ENCODE assay signal across 23 cellular contexts in genomic region chr1:211646566-211646965, GRCh38. TPM values are rescaled to one million over a fixed set of nuclear protein-coding genes. Genes with fewer than 3 reads are reported as not detected.
DNase-seq lines count a peak whose midpoint lies in the region; ATAC-seq and TF ChIP-seq lines count a peak whose summit lies in the region.
"Had no signal": no experiment of that assay in that cellular context is flagged by ENCODE, and none has a peak within 500 bp of the region (broad histone marks: within the 10 kb centered on the region; RNA-seq: fewer than 3 reads in every experiment).

No MANE protein-coding gene starts in this region.

- no TSS peak for BruUV-seq in Panc1 (replicated peaks; lab: Mats Ljungman, UMichigan)

- H3K36me3 Mint-ChIP-seq in chondrocyte (ENCODE audit: low read depth) = no peaks in the 10 kb centered on the region
- H3K36me3 Mint-ChIP-seq in stimulated activated naive B cell treated with anti-CD40 and anti-IgM and Interleukin-4, amounts not matched to agents 10 μg/mL and 1 μg/mL and 100 μg/mL, for 72 hours = no peaks in the 10 kb centered on the region
- H3K36me3 Mint-ChIP-seq: CD14-positive monocyte; CD8-positive, alpha-beta memory T cell had no signal

- H3K27me3 ChIP-seq in right cardiac atrium (ENCODE audit: control insufficient read depth, insufficient read depth) = no peaks in the 10 kb centered on the region
- H3K27me3 ChIP-seq in Panc1 (ENCODE audit: control insufficient read depth, insufficient read depth, low read length) = no peaks in the 10 kb centered on the region
- H3K27me3 ChIP-seq: BE2C; BLaER1 treated with 17β-estradiol and CSF1 and Interleukin-3, amounts not matched to agents 10 nM and 100 nM had no signal

- H3K36me3 ChIP-seq in Panc1 (ENCODE audit: control insufficient read depth, insufficient read depth, low read length) = no peaks in the 10 kb centered on the region
- H3K36me3 ChIP-seq: BE2C; BLaER1 treated with 17β-estradiol and CSF1 and Interleukin-3, amounts not matched to agents 10 nM and 100 nM had no signal

- intact Hi-C loops in Right ventricle myocardium inferior (cut with DNase I) (loop anchor here (2.0 kb wide), 1 partner anchor 132 kb away; no protein-coding TSS in a partner anchor), right cardiac atrium (cut with DNase I) (loop anchor here in 1 of 4 donors (5.0 kb wide), 1 partner anchor 69 kb away; the partner anchor contains the start of gene SLC30A1), Panc1 (cut with micrococcal nuclease; ENCODE audit: unreplicated experiment) (loop anchor here (2.0 kb wide), 1 partner anchor 176 kb away; no protein-coding TSS in a partner anchor)

- H3K9me3 ChIP-seq in right cardiac atrium (ENCODE audit: control insufficient read depth, low read length) (no peaks in the 10 kb centered on the region), Panc1 (ENCODE audit: control insufficient read depth, insufficient read depth, low read depth, low read length) (no peaks in the 10 kb centered on the region)
- H3K9me3 ChIP-seq: A549; BE2C; BLaER1 treated with 17β-estradiol and CSF1 and Interleukin-3, amounts not matched to agents 10 nM and 100 nM had no signal

- H3K4me1 ChIP-seq in right cardiac atrium (ENCODE audit: control insufficient read depth, insufficient read depth, low read length) (peaks cover 2% of the 10 kb centered on the region), Panc1 (ENCODE audit: control insufficient read depth, insufficient read depth, low read length) (peaks cover 41% of the 10 kb centered on the region)

- H3K4me1 Mint-ChIP-seq in chondrocyte (ENCODE audit: low read depth) = peaks cover 41% of the 10 kb centered on the region
- peaks cover 4 to 8% of the 10 kb centered on the region in 2 donors for H3K4me1 Mint-ChIP-seq in stimulated activated naive B cell treated with anti-CD40 and anti-IgM and Interleukin-4, amounts not matched to agents 10 μg/mL and 1 μg/mL and 100 μg/mL, for 72 hours

- TF ChIP-seq CTCF in Panc1 (IDR thresholded peaks at IDR 0.05) (no peak), chondrocyte (IDR thresholded peaks at IDR 0.05) (no peak)

- no peaks in the 10 kb centered on the region for H3K27me3 Mint-ChIP-seq in chondrocyte (ENCODE audit: low read depth)
- H3K27me3 Mint-ChIP-seq in stimulated activated naive B cell treated with anti-CD40 and anti-IgM and Interleukin-4, amounts not matched to agents 10 μg/mL and 1 μg/mL and 100 μg/mL, for 72 hours = peaks cover 0 to 6% of the 10 kb centered on the region in 2 donors
- H3K27me3 Mint-ChIP-seq: CD4-positive, alpha-beta T cell had no signal

- WGBS in right cardiac atrium = 95% methylated on average over 1 of the region's 1 CpG

- H3K4me3 ChIP-seq in right cardiac atrium (ENCODE audit: low read length) = no peak overlapping the region
- H3K4me3 ChIP-seq in Panc1 (ENCODE audit: low read depth in 2 of 2, low read length in 2 of 2) = no peak overlapping the region
- H3K4me3 ChIP-seq: A549; BLaER1 treated with 17β-estradiol and CSF1 and Interleukin-3, amounts not matched to agents 10 nM and 100 nM; GM23338 had no signal

- POLR2A ChIA-PET in Panc1 (lab: Charles Lee) = no interaction called here

- H3K4me3 Mint-ChIP-seq in chondrocyte (ENCODE audit: unreplicated experiment) = no peak overlapping the region
- no peak overlapping the region for H3K4me3 Mint-ChIP-seq in stimulated activated naive B cell treated with anti-CD40 and anti-IgM and Interleukin-4, amounts not matched to agents 10 μg/mL and 1 μg/mL and 100 μg/mL, for 72 hours
- H3K4me3 Mint-ChIP-seq: CD14-positive monocyte; CD4-positive, alpha-beta T cell; CD8-positive, alpha-beta memory T cell; GM23338; H9 had no signal

- peak overlapping the region; percentile 77 for H3K27ac Mint-ChIP-seq in chondrocyte (ENCODE audit: unreplicated experiment)
- H3K27ac Mint-ChIP-seq in stimulated activated naive B cell treated with anti-CD40 and anti-IgM and Interleukin-4, amounts not matched to agents 10 μg/mL and 1 μg/mL and 100 μg/mL, for 72 hours = no peak overlapping the region
- H3K27ac Mint-ChIP-seq: CD14-positive monocyte; CD4-positive, alpha-beta T cell; GM23338; H9 had no signal

- ATAC-seq in Right ventricle myocardium inferior = no peak
- no peak for ATAC-seq in right cardiac atrium
- ATAC-seq in Panc1 = no peak
- no peak for ATAC-seq in left lobe of liver
- ATAC-seq in stimulated activated naive B cell treated with anti-CD40 and anti-IgM and Interleukin-4, amounts not matched to agents 10 μg/mL and 1 μg/mL and 100 μg/mL, for 72 hours (replicated peaks) = no peak
- ATAC-seq: A549, GM23338, HCT116 had no signal

- in situ Hi-C loops in Panc1 (cut with HindIII; ENCODE audit: low pct_unique_long_range_greater_than_20kb, low sequenced_read_pairs) = no loop called here

- no peaks in the 10 kb centered on the region for H3K9me3 Mint-ChIP-seq in chondrocyte (ENCODE audit: low read depth)
- no peaks in the 10 kb centered on the region for H3K9me3 Mint-ChIP-seq in stimulated activated naive B cell treated with anti-CD40 and anti-IgM and Interleukin-4, amounts not matched to agents 10 μg/mL and 1 μg/mL and 100 μg/mL, for 72 hours
- H3K9me3 Mint-ChIP-seq: CD14-positive monocyte; CD4-positive, alpha-beta T cell; CD8-positive, alpha-beta memory T cell; GM23338; H9 had no signal

- H3K27ac ChIP-seq in right cardiac atrium (ENCODE audit: low read length) (no peak overlapping the region), Panc1 (ENCODE audit: low read length) (peak overlapping the region; percentile 18; the same call in 1 of the 2 replicates)
- H3K27ac ChIP-seq: BLaER1 treated with 17β-estradiol and CSF1 and Interleukin-3, amounts not matched to agents 10 nM and 100 nM had no signal

- DNase-seq in Right ventricle myocardium inferior (ENCODE audit: missing footprints) = peak; percentile 30
- no peak for DNase-seq in right cardiac atrium
- no peak for DNase-seq in Panc1 (ENCODE audit: low read depth, low spot score)
- DNase-seq in chondrocyte (ENCODE audit: low spot score) = peak; percentile 30
- peak; percentile 24 for DNase-seq in left lobe of liver (ENCODE audit: low spot score)
- no peak for DNase-seq in anterior cingulate cortex (lab: John Stamatoyannopoulos, UW)
- no peak for DNase-seq in activated effector memory CD4-positive, alpha-beta T cell treated with Interleukin-2 at 50 U/mL for 16 hours
- DNase-seq in stimulated activated naive B cell treated with anti-CD40 and anti-IgM and Interleukin-4, amounts not matched to agents 10 μg/mL and 1 μg/mL and 100 μg/mL, for 72 hours = no peak
- DNase-seq: 8988T; ACHN; AML-193; BE2C; CD4-positive, alpha-beta T cell; CD8-positive, alpha-beta memory T cell; COR-L47; DMS153; DND-41; H9 had no signal

- CTCF ChIA-PET in Panc1 (lab: Charles Lee) = no interaction called here

RNA-seq across cellular contexts. Expression of gene NEK2, which starts 28.9 kb away (rescaled TPM):
- 0.32 TPM for total RNA-seq in Right ventricle myocardium inferior
- total RNA-seq in right cardiac atrium = under 1 TPM in 3 of 4 donors, not detected in 1; 0.25 to 0.80 (median 0.44) TPM
- polyA plus RNA-seq in right cardiac atrium = not detected
- total RNA-seq in Panc1 (2021; ENCODE audit: unreplicated experiment) = 34.4 TPM
- 11.0 TPM for polyA plus RNA-seq in Panc1 (2012; ENCODE audit: insufficient read length)
- total RNA-seq in chondrocyte = 2.3 to 4.1 TPM (median 3.2 TPM) in 3 replicates
- total RNA-seq in left lobe of liver = 0.13 TPM
- total RNA-seq: CD4-positive, alpha-beta T cell had no signal
- polyA plus RNA-seq: CD14-positive monocyte had no signal

Comparison
In these comparisons a context has a peak if more than half of its experiments do, and no peak if none do; other contexts are left out.
1. DNase-seq: peak in Right ventricle myocardium inferior (single experiment), chondrocyte (single experiment) and left lobe of liver (single experiment); none in right cardiac atrium (0 of 3), Panc1 (single experiment), anterior cingulate cortex (0 of 58), activated effector memory CD4-positive, alpha-beta T cell treated with Interleukin-2 at 50 U/mL for 16 hours (single experiment) and stimulated activated naive B cell treated with anti-CD40 and anti-IgM and Interleukin-4, amounts not matched to agents 10 μg/mL and 1 μg/mL and 100 μg/mL, for 72 hours (single experiment).